In the genomic region with DNA sequence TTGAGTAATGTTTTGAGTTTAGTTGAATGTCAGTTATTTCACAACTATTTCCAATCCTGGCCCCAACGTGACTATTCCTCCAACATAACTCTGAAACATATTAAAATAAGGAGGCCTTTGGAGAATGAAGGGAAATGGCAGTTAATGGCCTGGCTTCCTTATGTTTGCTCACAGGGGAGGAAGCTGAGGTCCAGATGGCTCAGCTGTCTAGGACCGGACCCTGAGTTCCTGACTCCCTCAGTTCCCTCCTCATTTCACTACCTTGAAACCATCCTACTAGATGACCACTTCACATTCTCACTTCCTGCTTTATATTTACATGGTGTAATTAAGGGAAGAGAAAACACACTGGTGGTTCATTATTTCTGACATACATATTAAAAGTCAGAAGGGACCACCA, we compare ENCODE assay signal across 11 cellular contexts. TPM values are rescaled to one million over a fixed set of nuclear protein-coding genes. Genes with fewer than 3 reads are reported as not detected.
DNase-seq lines count a peak whose midpoint lies in the region; ATAC-seq and TF ChIP-seq lines count a peak whose summit lies in the region.
"Had no signal": no experiment of that assay in that cellular context is flagged by ENCODE, and none has a peak within 500 bp of the region (broad histone marks: within the 10 kb centered on the region; RNA-seq: fewer than 3 reads in every experiment).

No MANE protein-coding gene starts in this region.

- DNase-seq in DMS53 (lab: John Stamatoyannopoulos, UW) = peak; percentile 38
- no peak for DNase-seq in DMS53 treated with DMSO at 0.1 percent for 48 hours (lab: John Stamatoyannopoulos, UW; ENCODE audit: unreplicated experiment)
- DNase-seq in NOMO-1 treated with dmso at 0.1 percent for 144 hours (lab: John Stamatoyannopoulos, UW; ENCODE audit: unreplicated experiment) = peak; percentile 94
- no peak for DNase-seq in stimulated activated naive B cell treated with anti-CD40 and anti-IgM and Interleukin-4, amounts not matched to agents 10 μg/mL and 1 μg/mL and 100 μg/mL, for 72 hours
- no peak for DNase-seq in NK-92 (lab: John Stamatoyannopoulos, UW; ENCODE audit: unreplicated experiment)
- DNase-seq in uterus = no peak
- no peak for DNase-seq in HuH-7.5 (ENCODE audit: low spot score)
- DNase-seq: activated CD8-positive, alpha-beta memory T cell treated with anti-CD3 and anti-CD28 coated beads, Interleukin-2, amount 50 U/mL, for 48 hours; stimulated activated CD4-positive, alpha-beta T cell treated with anti-CD3 and anti-CD28 coated beads, Interleukin-2, amount 100 ng/mL, for 48 hours had no signal

- no peaks in the 10 kb centered on the region for H3K36me3 ChIP-seq in uterus
- H3K36me3 ChIP-seq: suprapubic skin had no signal

- H3K36me3 Mint-ChIP-seq in stimulated activated naive B cell treated with anti-CD40 and anti-IgM and Interleukin-4, amounts not matched to agents 10 μg/mL and 1 μg/mL and 100 μg/mL, for 72 hours = peaks cover 4% of the 10 kb centered on the region in 2 donors

- no peak overlapping the region for H3K27ac Mint-ChIP-seq in stimulated activated naive B cell treated with anti-CD40 and anti-IgM and Interleukin-4, amounts not matched to agents 10 μg/mL and 1 μg/mL and 100 μg/mL, for 72 hours

- intact Hi-C loops in uterus (cut with DNase I; ENCODE audit: low total_unique reads) = no loop called here

- H3K27me3 Mint-ChIP-seq in stimulated activated naive B cell treated with anti-CD40 and anti-IgM and Interleukin-4, amounts not matched to agents 10 μg/mL and 1 μg/mL and 100 μg/mL, for 72 hours = peaks cover 18 to 34% of the 10 kb centered on the region in 2 donors

- no peak overlapping the region for H3K4me3 Mint-ChIP-seq in stimulated activated naive B cell treated with anti-CD40 and anti-IgM and Interleukin-4, amounts not matched to agents 10 μg/mL and 1 μg/mL and 100 μg/mL, for 72 hours

- no peak overlapping the region for H3K4me3 ChIP-seq in uterus
- H3K4me3 ChIP-seq: suprapubic skin had no signal

- TF ChIP-seq CTCF in uterus (IDR thresholded peaks at IDR 0.05) = no peak

- peaks cover 34 to 37% of the 10 kb centered on the region in 2 donors for H3K4me1 Mint-ChIP-seq in stimulated activated naive B cell treated with anti-CD40 and anti-IgM and Interleukin-4, amounts not matched to agents 10 μg/mL and 1 μg/mL and 100 μg/mL, for 72 hours

- H3K4me1 ChIP-seq in uterus = no peaks in the 10 kb centered on the region
- H3K4me1 ChIP-seq: suprapubic skin had no signal

- peaks cover 4 to 5% of the 10 kb centered on the region in 2 donors for H3K9me3 Mint-ChIP-seq in stimulated activated naive B cell treated with anti-CD40 and anti-IgM and Interleukin-4, amounts not matched to agents 10 μg/mL and 1 μg/mL and 100 μg/mL, for 72 hours

- no peaks in the 10 kb centered on the region for H3K9me3 ChIP-seq in uterus
- H3K9me3 ChIP-seq: suprapubic skin had no signal

- peak; percentile 74 for ATAC-seq in HG02852 (IDR thresholded peaks at IDR 0.05; ENCODE audit: unreplicated experiment)
- ATAC-seq in stimulated activated naive B cell treated with anti-CD40 and anti-IgM and Interleukin-4, amounts not matched to agents 10 μg/mL and 1 μg/mL and 100 μg/mL, for 72 hours (replicated peaks) = peak; percentile 72 to 77

- no peaks in the 10 kb centered on the region for H3K27me3 ChIP-seq in uterus
- H3K27me3 ChIP-seq: suprapubic skin had no signal

- H3K27ac ChIP-seq in uterus = no peak overlapping the region
- H3K27ac ChIP-seq: suprapubic skin had no signal

- no peak for TF ChIP-seq POLR2A in uterus (IDR thresholded peaks at IDR 0.05)

RNA-seq across cellular contexts. Expression of a gene that starts 6.6 kb away (rescaled TPM):
- total RNA-seq in uterus = 10 to 100 TPM in 1 of 4 donors, 1 to 10 TPM in 3; 1.0 to 16.1 (median 3.8) TPM

Comparison
In these comparisons a context has a peak if more than half of its experiments do, and no peak if none do; other contexts are left out.
1. DNase-seq: peak in DMS53 (single experiment) and NOMO-1 treated with dmso at 0.1 percent for 144 hours (single experiment); none in DMS53 treated with DMSO at 0.1 percent for 48 hours (single experiment), stimulated activated naive B cell treated with anti-CD40 and anti-IgM and Interleukin-4, amounts not matched to agents 10 μg/mL and 1 μg/mL and 100 μg/mL, for 72 hours (single experiment), NK-92 (single experiment), uterus (0 of 2) and HuH-7.5 (single experiment).